ENCODE assay signal across 29 cellular contexts in genomic region chr19:7247160-7247559, GRCh38. TPM values are rescaled to one million over a fixed set of nuclear protein-coding genes. Genes with fewer than 3 reads are reported as not detected.
DNase-seq lines count a peak whose midpoint lies in the region; ATAC-seq, FAIRE-seq and TF ChIP-seq lines count a peak whose summit lies in the region.
"Had no signal": no experiment of that assay in that cellular context is flagged by ENCODE, and none has a peak within 500 bp of the region (broad histone marks: within the 10 kb centered on the region; RNA-seq: fewer than 3 reads in every experiment).

No MANE protein-coding gene starts in this region.

- no peak overlapping the region for H3K4me3 ChIP-seq in right atrium auricular region
- no peak overlapping the region for H3K4me3 ChIP-seq in colonic mucosa
- H3K4me3 ChIP-seq in pancreas: no peak overlapping the region
- no peak overlapping the region for H3K4me3 ChIP-seq in Caco-2 (ENCODE audit: low read depth, low read length)
- H3K4me3 ChIP-seq: cardiac muscle cell, right lobe of liver had no signal

- TF ChIP-seq CTCF in right atrium auricular region (IDR thresholded peaks at IDR 0.05): no peak
- TF ChIP-seq CTCF in colonic mucosa (IDR thresholded peaks at IDR 0.05): no peak
- TF ChIP-seq CTCF in pancreas (IDR thresholded peaks at IDR 0.05): no peak
- no peak for TF ChIP-seq CTCF in GM20000 (IDR thresholded peaks at IDR 0.05; ENCODE audit: extremely low read depth, missing control alignments)
- TF ChIP-seq CTCF in Caco-2 (IDR thresholded peaks at IDR 0.05; ENCODE audit: insufficient read depth in 1 of 2, low read depth in 1 of 2, low read length in 1 of 2, severe bottlenecking in 1 of 2, unreplicated experiment in 1 of 2): no peak

- WGBS in pancreas, 2 donors: 29 to 33% methylated on average over 4 of the region's 4 CpGs

- H3K27me3 Mint-ChIP-seq in Caco-2 (ENCODE audit: insufficient read depth, unreplicated experiment): no peaks in the 10 kb centered on the region

- ATAC-seq in left ventricle myocardium superior (no peak), pancreas (peak in 3 of 4 donors; percentile 15 to 55 (median 50)), HG03457 (IDR thresholded peaks at IDR 0.05; ENCODE audit: unreplicated experiment) (no peak)
- ATAC-seq: activated T-cell treated with anti-CD3 and anti-CD28 coated beads, Interleukin-2, amount 50 U/mL, for 4 hours had no signal

- no peaks in the 10 kb centered on the region for H3K36me3 Mint-ChIP-seq in Caco-2 (ENCODE audit: insufficient read depth, unreplicated experiment)

- CTCF ChIA-PET in Caco-2 (lab: Charles Lee): no interaction called here

- POLR2A ChIA-PET in Caco-2 (lab: Charles Lee): interaction anchor here (1.0 kb wide), 1 partner anchor 405 kb away, joined by 3 read pairs; no protein-coding TSS in a partner anchor

- H3K9ac ChIP-seq in colonic mucosa (ENCODE audit: low read depth in 2 of 2, low read length in 2 of 2): peak overlapping the region in 1 of 2 donors; percentile 49
- H3K9ac ChIP-seq: parathyroid adenoma had no signal

- no peak overlapping the region for H3K27ac Mint-ChIP-seq in Caco-2 (ENCODE audit: unreplicated experiment)
- H3K27ac Mint-ChIP-seq: B cell, mesothelial cell of epicardium, nephron progenitor cell had no signal

- BruUV-seq in Caco-2 (replicated peaks; lab: Mats Ljungman, UMichigan): no TSS peak

- DNase-seq in left ventricle myocardium superior: peak; percentile 3
- DNase-seq in right atrium auricular region (ENCODE audit: low spot score): no peak
- peak; percentile 51 for DNase-seq in colonic mucosa
- DNase-seq in pancreas: no peak
- no peak for DNase-seq in GOT3 (lab: John Stamatoyannopoulos, UW)
- DNase-seq in GM20000 (ENCODE audit: low spot score): no peak
- DNase-seq in Caco-2: no peak
- DNase-seq: activated CD4-positive, alpha-beta T cell treated with anti-CD3 and anti-CD28 coated beads for 48 hours; activated naive CD4-positive, alpha-beta T cell; activated T-cell treated with anti-CD3 and anti-CD28 coated beads, Interleukin-2, amount 50 U/mL, for 4 hours; dermis blood vessel endothelial cell; DMS79 treated with DMSO at 0.1 percent for 48 hours; H7; NCI-H1930; NCI-H69; nephron progenitor cell; right lobe of liver; stimulated activated CD4-positive, alpha-beta T cell treated with anti-CD3 and anti-CD28 coated beads, Interleukin-12 subunit alpha, Interleukin-12 subunit beta, amount 100 ng/mL, for 4 hours; stimulated activated CD4-positive, alpha-beta T cell treated with anti-CD3 and anti-CD28 coated beads, Interleukin-4, amount 100 ng/mL, for 4 hours; stimulated activated naive CD4-positive, alpha-beta T cell treated with Interleukin-2 at 50 U/mL for 16 hours; T-helper 2 cell; trophoblast cell had no signal

- intact Hi-C loops in left ventricle myocardium superior (cut with micrococcal nuclease): no loop called here
- intact Hi-C loops in colonic mucosa (cut with DNase I): no loop called here
- intact Hi-C loops in pancreas (cut with DNase I): no loop called here
- intact Hi-C loops in Caco-2 (cut with micrococcal nuclease; ENCODE audit: unreplicated experiment): no loop called here

- no peaks in the 10 kb centered on the region for H3K4me1 Mint-ChIP-seq in Caco-2 (ENCODE audit: low read depth, unreplicated experiment)
- H3K4me1 Mint-ChIP-seq: mesothelial cell of epicardium had no signal

- no peaks in the 10 kb centered on the region for H3K9me3 Mint-ChIP-seq in Caco-2 (ENCODE audit: unreplicated experiment)
- H3K9me3 Mint-ChIP-seq: activated T-cell treated with anti-CD3 and anti-CD28 coated beads, Interleukin-2, amount 50 U/mL, for 4 hours had no signal

- H3K4me3 Mint-ChIP-seq in Caco-2 (ENCODE audit: unreplicated experiment): no peak overlapping the region
- H3K4me3 Mint-ChIP-seq: activated T-cell treated with anti-CD3 and anti-CD28 coated beads, Interleukin-2, amount 50 U/mL, for 4 hours; B cell; mesothelial cell of epicardium; nephron progenitor cell had no signal

- H3K27ac ChIP-seq in right atrium auricular region (no peak overlapping the region), colonic mucosa (peak overlapping the region; percentile 59), pancreas (peak overlapping the region in 2 of 4 donors; percentile 68 to 71)
- H3K27ac ChIP-seq: cardiac muscle cell, parathyroid adenoma, right lobe of liver, VCaP had no signal

- H3K4me1 ChIP-seq in right atrium auricular region (peaks cover 0 to 15% of the 10 kb centered on the region in 2 donors), colonic mucosa (no peaks in the 10 kb centered on the region), pancreas (peaks cover 0 to 22% (median 5%) of the 10 kb centered on the region in 3 donors), Caco-2 (no peaks in the 10 kb centered on the region)

- H3K27me3 ChIP-seq in right atrium auricular region (no peaks in the 10 kb centered on the region), colonic mucosa (no peaks in the 10 kb centered on the region), pancreas (no peaks in the 10 kb centered on the region), Caco-2 (replicated peaks; ENCODE audit: control insufficient read depth, insufficient read depth, low read length) (no peaks in the 10 kb centered on the region)
- H3K27me3 ChIP-seq: cardiac muscle cell, right lobe of liver had no signal

- H3K36me3 ChIP-seq in right atrium auricular region (no peaks in the 10 kb centered on the region), colonic mucosa (no peaks in the 10 kb centered on the region), pancreas (no peaks in the 10 kb centered on the region), Caco-2 (ENCODE audit: control insufficient read depth, insufficient read depth, low read length) (no peaks in the 10 kb centered on the region)
- H3K36me3 ChIP-seq: cardiac muscle cell, right lobe of liver had no signal

- FAIRE-seq in pancreas (lab: Jason Lieb, UNC): no peak
- FAIRE-seq: endometrium had no signal

- H3K9me3 ChIP-seq in right atrium auricular region (no peaks in the 10 kb centered on the region), colonic mucosa (no peaks in the 10 kb centered on the region), pancreas (no peaks in the 10 kb centered on the region), Caco-2 (no peaks in the 10 kb centered on the region)
- H3K9me3 ChIP-seq: right lobe of liver had no signal

RNA-seq across cellular contexts. Expression of gene INSR, which starts 47.1 kb away (rescaled TPM):
- total RNA-seq in left ventricle myocardium superior: 62.6 TPM
- total RNA-seq in right atrium auricular region: 100 to 1,000 TPM in 1 of 2 donors, 10 to 100 TPM in 1; 50.8 to 118 TPM
- 10 to 100 TPM; 58.7 to 62.2 TPM for total RNA-seq in colonic mucosa
- 100 to 1,000 TPM in 5 of 6 donors, 10 to 100 TPM in 1; 90.5 to 205 (median 129) TPM for total RNA-seq in pancreas
- 10 to 100 TPM; 45.1 to 48.7 TPM for polyA plus RNA-seq in pancreas
- total RNA-seq in Caco-2 (2022): 22.6 and 23.3 TPM in 2 replicates

Comparison
In these comparisons a context has a peak if more than half of its experiments do, and no peak if none do; other contexts are left out.
1. DNase-seq: peak in left ventricle myocardium superior (single experiment) and colonic mucosa (single experiment); none in right atrium auricular region (single experiment), pancreas (0 of 6), GOT3 (single experiment), GM20000 (single experiment) and Caco-2 (0 of 2).
2. ATAC-seq: peak in pancreas (3 of 4); none in left ventricle myocardium superior (single experiment) and HG03457 (single experiment).